Comparison of ENCODE assay signal across 23 cellular contexts in genomic region chr3:151035072-151035471, GRCh38.
"Had no signal": no experiment of that assay in that cellular context is flagged by ENCODE, and none has a peak within 500 bp of the region (broad histone marks: within the 10 kb centered on the region; RNA-seq: fewer than 3 reads in every experiment).

No MANE protein-coding gene starts in this region.

- DNase-seq: activated CD4-positive, alpha-beta memory T cell treated with anti-CD3 and anti-CD28 coated beads for 36 hours; activated CD4-positive, alpha-beta T cell treated with anti-CD3 and anti-CD28 coated beads, Interleukin-2, amount 10 ng/mL, durations not matched to agents 24 days and 14 days; activated CD4-positive, CD25-positive, alpha-beta regulatory T cell treated with anti-CD3 and anti-CD28 coated beads, Interleukin-2, amount 50 U/mL, for 72 hours; activated gamma-delta T cell treated with Interleukin-2 at 50 U/mL for 16 hours; activated naive CD4-positive, alpha-beta T cell treated with anti-CD3 and anti-CD28 coated beads, Interleukin-2, amount 50 U/mL, for 16 hours; activated T-cell treated with anti-CD3 and anti-CD28 coated beads, Interleukin-2, amount 50 U/mL, for 4 hours; amniotic stem cell; caudate nucleus; esophagus squamous epithelium; islet precursor cell; left ventricle myocardium inferior; stimulated activated CD4-positive, alpha-beta T cell treated with anti-CD3 and anti-CD28 coated beads, Interleukin-4, amount 100 ng/mL, for 24 hours; T-helper 9 cell had no signal

- H3K4me1 ChIP-seq: esophagus squamous epithelium, left ventricle myocardium inferior, tibial nerve had no signal

- FAIRE-seq: TTC549, urothelium cell line had no signal

- H3K4me1 Mint-ChIP-seq: activated CD4-positive, alpha-beta T cell treated with anti-CD3 and anti-CD28 coated beads, Interleukin-2, amount 10 ng/mL, durations not matched to agents 24 days and 14 days; activated T-helper 17 cell treated with anti-CD3 and anti-CD28 coated beads, Interleukin-2, amount 50 U/mL, for 72 hours; stimulated activated effector memory CD8-positive, alpha-beta T cell treated with anti-CD3 and anti-CD28 coated beads, Interleukin-12 subunit alpha, Interleukin-12 subunit beta, amount 100 ng/mL, for 72 hours had no signal

- H3K4me3 ChIP-seq: esophagus squamous epithelium, left ventricle myocardium inferior, lung, skin epidermis, tibial nerve had no signal

- H3K27ac ChIP-seq: esophagus squamous epithelium, left ventricle myocardium inferior, skin epidermis, tibial nerve, VCaP had no signal

- H3K4me3 Mint-ChIP-seq: activated CD4-positive, alpha-beta memory T cell treated with anti-CD3 and anti-CD28 coated beads for 36 hours; activated CD4-positive, alpha-beta T cell treated with anti-CD3 and anti-CD28 coated beads, Interleukin-2, amount 10 ng/mL, durations not matched to agents 24 days and 14 days; activated T-cell treated with anti-CD3 and anti-CD28 coated beads, Interleukin-2, amount 50 U/mL, for 4 hours; activated T-helper 17 cell treated with anti-CD3 and anti-CD28 coated beads, Interleukin-2, amount 50 U/mL, for 72 hours; nephron; stimulated activated effector memory CD8-positive, alpha-beta T cell treated with anti-CD3 and anti-CD28 coated beads, Interleukin-12 subunit alpha, Interleukin-12 subunit beta, amount 100 ng/mL, for 72 hours; T-helper 1 cell treated with Interleukin-12 subunit alpha and Interleukin-12 subunit beta and Interleukin-4 antibody, amounts not matched to agents 30 μg/mL and 1 μg/mL, for 36 hours had no signal

- H3K27me3 ChIP-seq: tibial nerve had no signal

- H3K27me3 Mint-ChIP-seq: activated CD4-positive, alpha-beta memory T cell treated with anti-CD3 and anti-CD28 coated beads for 36 hours; activated T-helper 17 cell treated with anti-CD3 and anti-CD28 coated beads, Interleukin-2, amount 50 U/mL, for 72 hours had no signal

- H3K9me3 ChIP-seq: esophagus squamous epithelium, left ventricle myocardium inferior had no signal

- H3K36me3 ChIP-seq: esophagus squamous epithelium, left ventricle myocardium inferior, tibial nerve had no signal

- H3K9me3 Mint-ChIP-seq: activated CD4-positive, alpha-beta memory T cell treated with anti-CD3 and anti-CD28 coated beads for 36 hours; activated CD4-positive, alpha-beta T cell treated with anti-CD3 and anti-CD28 coated beads, Interleukin-2, amount 10 ng/mL, durations not matched to agents 24 days and 14 days; activated T-cell treated with anti-CD3 and anti-CD28 coated beads, Interleukin-2, amount 50 U/mL, for 4 hours; activated T-helper 17 cell treated with anti-CD3 and anti-CD28 coated beads, Interleukin-2, amount 50 U/mL, for 72 hours; nephron; stimulated activated effector memory CD8-positive, alpha-beta T cell treated with anti-CD3 and anti-CD28 coated beads, Interleukin-12 subunit alpha, Interleukin-12 subunit beta, amount 100 ng/mL, for 72 hours; T-helper 1 cell treated with Interleukin-12 subunit alpha and Interleukin-12 subunit beta and Interleukin-4 antibody, amounts not matched to agents 30 μg/mL and 1 μg/mL, for 36 hours had no signal

- H3K36me3 Mint-ChIP-seq: activated CD4-positive, alpha-beta memory T cell treated with anti-CD3 and anti-CD28 coated beads for 36 hours; stimulated activated effector memory CD8-positive, alpha-beta T cell treated with anti-CD3 and anti-CD28 coated beads, Interleukin-12 subunit alpha, Interleukin-12 subunit beta, amount 100 ng/mL, for 72 hours had no signal

- H3K27ac Mint-ChIP-seq: activated CD4-positive, alpha-beta memory T cell treated with anti-CD3 and anti-CD28 coated beads for 36 hours; activated CD4-positive, alpha-beta T cell treated with anti-CD3 and anti-CD28 coated beads, Interleukin-2, amount 10 ng/mL, durations not matched to agents 24 days and 14 days; activated T-helper 17 cell treated with anti-CD3 and anti-CD28 coated beads, Interleukin-2, amount 50 U/mL, for 72 hours; nephron; stimulated activated effector memory CD8-positive, alpha-beta T cell treated with anti-CD3 and anti-CD28 coated beads, Interleukin-12 subunit alpha, Interleukin-12 subunit beta, amount 100 ng/mL, for 72 hours; T-helper 1 cell treated with Interleukin-12 subunit alpha and Interleukin-12 subunit beta and Interleukin-4 antibody, amounts not matched to agents 30 μg/mL and 1 μg/mL, for 36 hours had no signal
